In the genomic region with DNA sequence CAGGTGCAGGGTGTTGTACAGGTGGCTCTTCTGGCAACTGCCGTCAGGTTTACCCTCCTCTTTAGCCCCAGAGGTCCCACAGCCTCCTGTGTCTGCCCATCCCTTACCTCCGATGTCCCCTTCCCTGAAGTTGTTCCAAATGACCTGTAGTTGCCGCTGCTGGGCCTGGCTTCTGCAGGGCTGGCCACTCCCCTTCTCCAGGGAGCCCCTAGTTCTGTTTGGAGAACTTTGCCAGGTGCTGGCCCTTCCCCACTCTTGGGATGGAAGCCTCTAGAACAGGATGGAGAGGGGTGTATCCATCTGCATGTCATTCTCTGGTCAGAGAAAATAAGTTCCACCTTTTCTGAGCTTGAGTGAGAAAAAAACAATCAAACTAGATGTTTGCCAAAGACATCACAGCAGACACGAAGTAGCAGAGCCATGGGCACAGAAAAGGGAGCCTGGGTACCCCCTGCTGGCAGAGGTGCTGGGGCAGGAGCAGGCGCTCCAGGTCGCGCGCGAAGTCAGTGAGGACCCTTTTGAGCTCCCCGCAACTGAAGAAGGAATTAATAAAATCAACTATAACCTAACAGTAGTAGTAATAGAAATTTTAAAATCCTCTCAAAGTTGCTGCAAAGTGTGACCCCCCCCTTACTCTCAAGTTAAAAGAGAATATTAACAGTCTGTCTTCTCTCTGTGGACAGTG, we compare ENCODE assay signal across 18 cellular contexts. TPM values are rescaled to one million over a fixed set of nuclear protein-coding genes. Genes with fewer than 3 reads are reported as not detected.
DNase-seq lines count a peak whose midpoint lies in the region; ATAC-seq and TF ChIP-seq lines count a peak whose summit lies in the region.
"Had no signal": no experiment of that assay in that cellular context is flagged by ENCODE, and none has a peak within 500 bp of the region (broad histone marks: within the 10 kb centered on the region; RNA-seq: fewer than 3 reads in every experiment).

No MANE protein-coding gene starts in this region.

- no peaks in the 10 kb centered on the region for H3K9me3 ChIP-seq in osteoblast (ENCODE audit: low read depth, low read length)
- H3K9me3 ChIP-seq in neuronal stem cell (replicated peaks in 1 of 2; ENCODE audit: control insufficient read depth in 2 of 2, insufficient read depth in 1 of 2, low read depth in 1 of 2, low read length in 2 of 2) = peaks cover 3 to 6% of the 10 kb centered on the region in 2 donors

- H2AK5ac ChIP-seq in neuronal stem cell (ENCODE audit: low read depth, low read length) = no peak overlapping the region

- no peak overlapping the region for H3K9ac ChIP-seq in neuronal stem cell (ENCODE audit: low read depth, low read length, poor library complexity)

- H3K36me3 ChIP-seq in osteoblast (ENCODE audit: insufficient read depth, low read length) = peaks cover 2% of the 10 kb centered on the region
- H3K36me3 ChIP-seq in neuronal stem cell (replicated peaks in 1 of 2; ENCODE audit: control insufficient read depth in 2 of 2, insufficient read depth in 2 of 2, low read length in 2 of 2) = peaks cover 0 to 15% of the 10 kb centered on the region in 2 donors

- no peak overlapping the region for H2BK15ac ChIP-seq in neuronal stem cell (ENCODE audit: low read length)

- H3K79me1 ChIP-seq in neuronal stem cell (ENCODE audit: low read depth, low read length) = no peaks in the 10 kb centered on the region

- H4K91ac ChIP-seq in neuronal stem cell (ENCODE audit: low read depth, low read length, poor library complexity) = no peak overlapping the region

- no peak overlapping the region for H3K4me3 ChIP-seq in fibroblast of the aortic adventitia (ENCODE audit: low read depth, low read length)
- no peak overlapping the region for H3K4me3 ChIP-seq in osteoblast (ENCODE audit: insufficient read depth, low read length)
- H3K4me3 ChIP-seq in neuronal stem cell (ENCODE audit: low read length in 2 of 2) = no peak overlapping the region
- H3K4me3 ChIP-seq: Peyer's patch had no signal

- in situ Hi-C loops in SK-MEL-5 (cut with HindIII; ENCODE audit: low pct_unique_long_range_greater_than_20kb, low sequenced_read_pairs) = no loop called here

- H3K27me3 Mint-ChIP-seq in natural killer cell (ENCODE audit: low read depth in 2 of 2) = no peaks in the 10 kb centered on the region
- H3K27me3 Mint-ChIP-seq: activated B cell treated with CpG ODN at 0.5 μM for 24 hours; activated CD8-positive, alpha-beta memory T cell treated with anti-CD3 and anti-CD28 coated beads, Interleukin-2, amount 10 ng/mL, durations not matched to agents 7 days and 5 days; CD4-positive, alpha-beta memory T cell had no signal

- no peaks in the 10 kb centered on the region for H3K27me3 ChIP-seq in osteoblast (ENCODE audit: insufficient read depth, low read length)
- no peaks in the 10 kb centered on the region for H3K27me3 ChIP-seq in neuronal stem cell (ENCODE audit: control insufficient read depth in 3 of 3, insufficient read depth in 3 of 3, low read depth in 1 of 3, low read length in 3 of 3)
- H3K27me3 ChIP-seq: Peyer's patch had no signal

- no peak overlapping the region for H3K27ac Mint-ChIP-seq in natural killer cell
- H3K27ac Mint-ChIP-seq: activated B cell treated with CpG ODN at 0.5 μM for 24 hours; activated CD8-positive, alpha-beta memory T cell treated with anti-CD3 and anti-CD28 coated beads, Interleukin-2, amount 10 ng/mL, durations not matched to agents 7 days and 5 days; CD4-positive, alpha-beta memory T cell; immature natural killer cell had no signal

- no peaks in the 10 kb centered on the region for H4K20me1 ChIP-seq in osteoblast (ENCODE audit: insufficient read depth, low read length)

- no peaks in the 10 kb centered on the region for H3K79me2 ChIP-seq in osteoblast (ENCODE audit: insufficient read depth, low read length)

- H3K4me2 ChIP-seq in osteoblast (ENCODE audit: insufficient read depth, low read length) (no peak overlapping the region), neuronal stem cell (ENCODE audit: insufficient read depth, low read length, poor library complexity, severe bottlenecking) (no peak overlapping the region)

- no peaks in the 10 kb centered on the region for H3K36me3 Mint-ChIP-seq in natural killer cell

- H3K4me1 Mint-ChIP-seq in natural killer cell = no peaks in the 10 kb centered on the region
- H3K4me1 Mint-ChIP-seq: activated CD8-positive, alpha-beta memory T cell treated with anti-CD3 and anti-CD28 coated beads, Interleukin-2, amount 10 ng/mL, durations not matched to agents 7 days and 5 days; immature natural killer cell had no signal

- peak; percentile 32 for DNase-seq in ELF-1 (ENCODE audit: low read depth, low spot score)
- DNase-seq in SK-MEL-5 (ENCODE audit: low read depth, low spot score) = peak; percentile 58
- no peak for DNase-seq in fibroblast of the aortic adventitia (ENCODE audit: low read depth)
- DNase-seq in osteoblast (ENCODE audit: insufficient read length, low spot score, missing footprints) = no peak
- no peak for DNase-seq in natural killer cell
- DNase-seq in neuronal stem cell (ENCODE audit: low spot score) = no peak
- DNase-seq: activated B cell treated with CpG ODN at 0.5 μM for 24 hours; activated CD8-positive, alpha-beta memory T cell treated with anti-CD3 and anti-CD28 coated beads, Interleukin-2, amount 10 ng/mL, durations not matched to agents 7 days and 5 days; activated naive CD4-positive, alpha-beta T cell treated with Interleukin-2 at 50 U/mL for 16 hours; CD4-positive, alpha-beta memory T cell; foreskin melanocyte; immature natural killer cell; Kasumi-1; NCI-H146; NCI-H510A treated with DMSO at 0.1 percent for 48 hours; Peyer's patch had no signal

- H2BK120ac ChIP-seq in neuronal stem cell (ENCODE audit: low read depth, low read length) = no peak overlapping the region

- WGBS in neuronal stem cell (ENCODE audit: extremely low coverage in 2 of 2, insufficient read length in 2 of 2, insufficient replicate concordance in 1 of 2), 2 donors = no CpG with 5 or more reads among the region's 10 CpGs

- TF ChIP-seq CTCF in fibroblast of the aortic adventitia (IDR thresholded peaks at IDR 0.05; ENCODE audit: insufficient read depth, low read length) = peak; percentile 21
- TF ChIP-seq CTCF in osteoblast (IDR thresholded peaks at IDR 0.05; ENCODE audit: extremely low read depth, low read depth, low read length) = peak; percentile 18
- no peak for TF ChIP-seq CTCF in natural killer cell (IDR thresholded peaks at IDR 0.05)

- no peak overlapping the region for H4K8ac ChIP-seq in neuronal stem cell (ENCODE audit: low read depth, low read length)

- H3K4me3 Mint-ChIP-seq in natural killer cell = no peak overlapping the region
- H3K4me3 Mint-ChIP-seq: activated B cell treated with CpG ODN at 0.5 μM for 24 hours; activated CD8-positive, alpha-beta memory T cell treated with anti-CD3 and anti-CD28 coated beads, Interleukin-2, amount 10 ng/mL, durations not matched to agents 7 days and 5 days; brain; CD4-positive, alpha-beta memory T cell; immature natural killer cell had no signal

- H3K4ac ChIP-seq in neuronal stem cell (ENCODE audit: low read length) = no peak overlapping the region

- H3K14ac ChIP-seq in neuronal stem cell (ENCODE audit: low read length) = no peak overlapping the region

- H3K27ac ChIP-seq in osteoblast (ENCODE audit: low read depth, low read length) (no peak overlapping the region), neuronal stem cell (replicated peaks; ENCODE audit: low read length) (no peak overlapping the region)
- H3K27ac ChIP-seq: Peyer's patch had no signal

- no peaks in the 10 kb centered on the region for H3K4me1 ChIP-seq in osteoblast (ENCODE audit: insufficient read depth, low read length)
- H3K4me1 ChIP-seq in neuronal stem cell (ENCODE audit: control insufficient read depth in 2 of 2, insufficient read depth in 1 of 2, low read depth in 1 of 2, low read length in 2 of 2) = peaks cover 0 to 3% of the 10 kb centered on the region in 2 donors
- H3K4me1 ChIP-seq: Peyer's patch had no signal

- intact Hi-C loops in natural killer cell (cut with micrococcal nuclease) = no loop called here

- no peak overlapping the region for H2BK12ac ChIP-seq in neuronal stem cell (ENCODE audit: low read length)

- no peak overlapping the region for H3K18ac ChIP-seq in neuronal stem cell (ENCODE audit: low read length)

- H3K9me3 Mint-ChIP-seq in natural killer cell = no peaks in the 10 kb centered on the region

- ATAC-seq in natural killer cell (no peak), HG02885 (IDR thresholded peaks at IDR 0.05; ENCODE audit: poor library complexity, unreplicated experiment) (no peak)
- ATAC-seq: activated CD8-positive, alpha-beta memory T cell treated with anti-CD3 and anti-CD28 coated beads, Interleukin-2, amount 10 ng/mL, durations not matched to agents 7 days and 5 days had no signal

- H2AFZ ChIP-seq in osteoblast (ENCODE audit: low read length) (no peak overlapping the region), neuronal stem cell (ENCODE audit: low read length) (no peak overlapping the region)

- H2BK5ac ChIP-seq in neuronal stem cell (ENCODE audit: low read length) = no peak overlapping the region

- no peak overlapping the region for H3K23ac ChIP-seq in neuronal stem cell (ENCODE audit: low read depth, low read length, poor library complexity)

RNA-seq across cellular contexts. Expression of a gene that starts 20.2 kb away (rescaled TPM):
- 164 and 178 TPM in 2 replicates for total RNA-seq in SK-MEL-5 (2014; rRNA removed; shearing (Covaris generic))
- polyA plus RNA-seq in SK-MEL-5 (2015; cell fraction: cytosol; rRNA removed) = 180 and 216 TPM in 2 replicates
- polyA plus RNA-seq in SK-MEL-5 (2015; cell fraction: nucleus; rRNA removed) = 37.6 and 90.4 TPM in 2 replicates
- total RNA-seq in fibroblast of the aortic adventitia (ENCODE audit: low replicate concordance) (23.0 and 30.6 TPM in 2 replicates), osteoblast (24.5 and 29.3 TPM in 2 replicates), natural killer cell (10 to 100 TPM in 1 of 3 donors, 1 to 10 TPM in 2; 2.9 to 12.5 (median 8.1) TPM)
- polyA plus RNA-seq in neuronal stem cell (2013, experiment 1 of 2) = 7.7 TPM
- polyA plus RNA-seq in neuronal stem cell (2013, experiment 2 of 2) = 7.4 TPM

RNA-seq across cellular contexts. Expression of a gene that starts 48.7 kb away (rescaled TPM):
- total RNA-seq in SK-MEL-5 (2014; rRNA removed; shearing (Covaris generic)) = 94.8 and 103 TPM in 2 replicates
- polyA plus RNA-seq in SK-MEL-5 (2015; cell fraction: cytosol; rRNA removed) = 117 and 122 TPM in 2 replicates
- polyA plus RNA-seq in SK-MEL-5 (2015; cell fraction: nucleus; rRNA removed) = 88.2 and 98.0 TPM in 2 replicates
- total RNA-seq in fibroblast of the aortic adventitia (ENCODE audit: low replicate concordance) (53.7 and 54.3 TPM in 2 replicates), osteoblast (36.6 and 41.5 TPM in 2 replicates), natural killer cell (10 to 100 TPM; 25.9 to 30.6 (median 29.7) TPM)
- polyA plus RNA-seq in neuronal stem cell (2013, experiment 1 of 2) = 26.1 TPM
- 25.1 TPM for polyA plus RNA-seq in neuronal stem cell (2013, experiment 2 of 2)

Comparison
In these comparisons a context has a peak if more than half of its experiments do, and no peak if none do; other contexts are left out.
1. DNase-seq: peak in ELF-1 (single experiment) and SK-MEL-5 (single experiment); none in fibroblast of the aortic adventitia (single experiment), osteoblast (single experiment), natural killer cell (single experiment) and neuronal stem cell (single experiment).